8 cellular contexts compared by ENCODE assay signal in genomic region chr10:70162892-70163201, GRCh38. TPM values are rescaled to one million over a fixed set of nuclear protein-coding genes. Genes with fewer than 3 reads are reported as not detected.
A peak's percentile ranks its signal among the peaks of the same experiment; 100 is the strongest.
DNase-seq lines count a peak whose midpoint lies in the region; ATAC-seq and TF ChIP-seq lines count a peak whose summit lies in the region.

No MANE protein-coding gene starts in this region.

- H3K4me1 ChIP-seq in heart right ventricle, result peaks cover 0 to 84% (median 61%) of the 10 kb centered on the region in 9 donors

- peak overlapping the region in 1 of 10 donors; percentile 66 for H3K27ac ChIP-seq in heart right ventricle

- no peak for TF ChIP-seq CTCF in heart right ventricle (IDR thresholded peaks at IDR 0.05)

- intact Hi-C loops in heart right ventricle (cut with DNase I), result no loop called here

- peak; percentile 80 for DNase-seq in activated effector memory CD4-positive, alpha-beta T cell treated with anti-CD3 and anti-CD28 coated beads, Interleukin-2, amount 50 U/mL, for 16 hours
- peak; percentile 73 for DNase-seq in stimulated activated CD8-positive, alpha-beta memory T cell treated with anti-CD3 and anti-CD28 coated beads, Interleukin-4, amount 100 ng/mL, for 48 hours
- DNase-seq in NCI-H2196 treated with DMSO at 0.1 percent for 48 hours (lab: John Stamatoyannopoulos, UW; ENCODE audit: unreplicated experiment) (no peak), NCI-H69 (lab: John Stamatoyannopoulos, UW) (no peak), NCI-H2029 (lab: John Stamatoyannopoulos, UW) (no peak), heart right ventricle (no peak)

- H3K27me3 ChIP-seq in heart right ventricle, result no peaks in the 10 kb centered on the region

- H3K36me3 ChIP-seq in heart right ventricle, result peaks cover 0 to 80% (median 18%) of the 10 kb centered on the region in 9 donors

- H3K4me3 ChIP-seq in heart right ventricle, result no peak overlapping the region

- no peaks in the 10 kb centered on the region for H3K9me3 ChIP-seq in heart right ventricle

- WGBS in heart right ventricle, 2 donors, result 25 to 33% methylated on average over 1 of the region's 1 CpG

- peak; percentile 59 for ATAC-seq in GM19467 (IDR thresholded peaks at IDR 0.05; ENCODE audit: unreplicated experiment)
- peak; percentile 57 for ATAC-seq in HG03469 (IDR thresholded peaks at IDR 0.05; ENCODE audit: unreplicated experiment)
- ATAC-seq in heart right ventricle, result no peak

RNA-seq across cellular contexts. Expression of gene SAR1A, which starts 7.5 kb away (rescaled TPM):
- 100 to 1,000 TPM in 4 of 10 donors, 10 to 100 TPM in 6; 67.5 to 118 (median 97.5) TPM for total RNA-seq in heart right ventricle
- polyA plus RNA-seq in heart right ventricle, result 10 to 100 TPM; 29.4 to 46.7 TPM

RNA-seq across cellular contexts. Expression of gene TYSND1, which starts 16.3 kb away (rescaled TPM):
- 1 to 10 TPM; 3.5 to 6.5 (median 4.6) TPM for total RNA-seq in heart right ventricle
- polyA plus RNA-seq in heart right ventricle, result 1 to 10 TPM; 2.6 to 6.1 TPM

RNA-seq across cellular contexts. Expression of gene AIFM2, which starts 30.2 kb away (rescaled TPM):
- total RNA-seq in heart right ventricle, result 10 to 100 TPM; 14.1 to 22.9 (median 17.5) TPM
- polyA plus RNA-seq in heart right ventricle, result 10 to 100 TPM; 20.6 to 27.0 TPM

Comparison
In these comparisons a context has a peak if more than half of its experiments do, and no peak if none do; other contexts are left out.
1. ATAC-seq: peak in GM19467 (single experiment) and HG03469 (single experiment); none in heart right ventricle (0 of 8).
2. DNase-seq: peak in activated effector memory CD4-positive, alpha-beta T cell treated with anti-CD3 and anti-CD28 coated beads, Interleukin-2, amount 50 U/mL, for 16 hours (single experiment) and stimulated activated CD8-positive, alpha-beta memory T cell treated with anti-CD3 and anti-CD28 coated beads, Interleukin-4, amount 100 ng/mL, for 48 hours (single experiment); none in NCI-H2196 treated with DMSO at 0.1 percent for 48 hours (single experiment), NCI-H69 (single experiment), NCI-H2029 (single experiment) and heart right ventricle (0 of 2).